Comparison of ENCODE assay signal across 8 cellular contexts in genomic region chr6:37353761-37354525, GRCh38. TPM values are rescaled to one million over a fixed set of nuclear protein-coding genes. Genes with fewer than 3 reads are reported as not detected.
DNase-seq lines count a peak whose midpoint lies in the region; ATAC-seq, FAIRE-seq and TF ChIP-seq lines count a peak whose summit lies in the region.

Gene RNF8, plus strand, starts transcription at chr6:37353983. Its CDS starts 182 bp downstream, at chr6:37354165.

- no peaks in the 10 kb centered on the region for H3K36me3 ChIP-seq in upper lobe of left lung

- peaks cover 9 to 22% (median 20%) of the 10 kb centered on the region in 4 donors for H3K4me1 ChIP-seq in upper lobe of left lung

- intact Hi-C loops in T-helper 1 cell treated with Interleukin-12 subunit alpha and Interleukin-12 subunit beta and Interleukin-4 antibody, amounts not matched to agents 30 ng/mL and 1 ng/mL, for 36 hours (cut with micrococcal nuclease): loop anchor here (1.0 to 2.0 kb wide), 6 partner anchors 27 to 344 kb away; partner anchors contain the start of gene CMTR1
- intact Hi-C loops in left cardiac atrium (cut with DNase I): no loop called here
- intact Hi-C loops in posterior vena cava (cut with DNase I): no loop called here

- peak; percentile 97 for DNase-seq in GM12891 (ENCODE audit: insufficient read length, low spot score)
- DNase-seq in NCI-H1436 (lab: John Stamatoyannopoulos, UW): peak; percentile 78
- peak; percentile 77 for DNase-seq in amniotic stem cell (lab: John Stamatoyannopoulos, UW)
- DNase-seq in left cardiac atrium: peak; percentile 95
- DNase-seq in posterior vena cava (ENCODE audit: low spot score): peak; percentile 98
- peak; percentile 95 to 97 for DNase-seq in upper lobe of left lung

- no peak for TF ChIP-seq CTCF in upper lobe of left lung (IDR thresholded peaks at IDR 0.05)

- whole genome bisulfite sequencing in upper lobe of left lung, 2 donors: 0% methylated on average over 36 to 52 of the region's 54 CpGs

- H3K9me3 ChIP-seq in upper lobe of left lung: no peaks in the 10 kb centered on the region

- H3K4me3 ChIP-seq in upper lobe of left lung: peak within 1 kb of the TSS; percentile 92 to 100 (median 98)

- H3K27ac ChIP-seq in upper lobe of left lung: peak within 1 kb of the TSS; percentile 69 to 84 (median 80)

- ATAC-seq in HG02763 (IDR thresholded peaks at IDR 0.05; ENCODE audit: unreplicated experiment) (peak; percentile 84), left cardiac atrium (peak; percentile 99), upper lobe of left lung (ENCODE audit: low FRiP score in 2 of 2) (peak; percentile 97 to 98)

- H3K27me3 ChIP-seq in upper lobe of left lung: no peaks in the 10 kb centered on the region

- peak; percentile 69 for TF ChIP-seq POLR2A in GM12891 (IDR thresholded peaks at IDR 0.05; ENCODE audit: low read depth, low read length)
- peak in 3 of 4 donors; percentile 47 to 69 (median 49) for TF ChIP-seq POLR2A in upper lobe of left lung (IDR thresholded peaks at IDR 0.05)

- TF ChIP-seq EP300 in upper lobe of left lung (IDR thresholded peaks at IDR 0.05): no peak

- FAIRE-seq in GM12891 (lab: Jason Lieb, UNC): peak; percentile 92

TF ChIP-seq in GM12891, 5 proteins besides CTCF, POLR2A, EP300 and RAD21:
- TF ChIP-seq PAX5 (IDR thresholded peaks at IDR 0.05; ENCODE audit: insufficient read depth, low read length, severe bottlenecking): peak; percentile 66
- TF ChIP-seq SPI1 (IDR thresholded peaks at IDR 0.05; ENCODE audit: low read depth, low read length): no peak
- no peak for TF ChIP-seq TAF1 (IDR thresholded peaks at IDR 0.05; ENCODE audit: low read depth, low read length)
- peak; percentile 48; the same call in 1 of the 2 replicates for TF ChIP-seq POU2F2 (IDR thresholded peaks at IDR 0.05; ENCODE audit: low read depth, low read length)
- no peak for TF ChIP-seq POLR2AphosphoS5 (IDR thresholded peaks at IDR 0.05; ENCODE audit: low read depth, low read length)

RNA-seq across cellular contexts. Expression of gene RNF8, which starts in this region (rescaled TPM):
- 12.3 TPM for polyA plus RNA-seq in GM12891 (2012; ENCODE audit: low read depth, missing spikeins)
- 26.1 and 27.2 TPM in 2 replicates for total RNA-seq in T-helper 1 cell treated with Interleukin-12 subunit alpha and Interleukin-12 subunit beta and Interleukin-4 antibody, amounts not matched to agents 30 ng/mL and 1 ng/mL, for 36 hours
- total RNA-seq in left cardiac atrium (10 to 100 TPM; 18.1 to 19.1 TPM), posterior vena cava (10 to 100 TPM; 13.6 to 14.0 TPM), upper lobe of left lung (10 to 100 TPM; 14.7 to 32.3 (median 17.1) TPM)

Comparison
In these comparisons a context has a peak if more than half of its experiments do, and no peak if none do; other contexts are left out.
1. Peak in every context shown above with its lines: DNase-seq, ATAC-seq, H3K4me3 ChIP-seq and H3K27ac ChIP-seq.